In the genomic region with DNA sequence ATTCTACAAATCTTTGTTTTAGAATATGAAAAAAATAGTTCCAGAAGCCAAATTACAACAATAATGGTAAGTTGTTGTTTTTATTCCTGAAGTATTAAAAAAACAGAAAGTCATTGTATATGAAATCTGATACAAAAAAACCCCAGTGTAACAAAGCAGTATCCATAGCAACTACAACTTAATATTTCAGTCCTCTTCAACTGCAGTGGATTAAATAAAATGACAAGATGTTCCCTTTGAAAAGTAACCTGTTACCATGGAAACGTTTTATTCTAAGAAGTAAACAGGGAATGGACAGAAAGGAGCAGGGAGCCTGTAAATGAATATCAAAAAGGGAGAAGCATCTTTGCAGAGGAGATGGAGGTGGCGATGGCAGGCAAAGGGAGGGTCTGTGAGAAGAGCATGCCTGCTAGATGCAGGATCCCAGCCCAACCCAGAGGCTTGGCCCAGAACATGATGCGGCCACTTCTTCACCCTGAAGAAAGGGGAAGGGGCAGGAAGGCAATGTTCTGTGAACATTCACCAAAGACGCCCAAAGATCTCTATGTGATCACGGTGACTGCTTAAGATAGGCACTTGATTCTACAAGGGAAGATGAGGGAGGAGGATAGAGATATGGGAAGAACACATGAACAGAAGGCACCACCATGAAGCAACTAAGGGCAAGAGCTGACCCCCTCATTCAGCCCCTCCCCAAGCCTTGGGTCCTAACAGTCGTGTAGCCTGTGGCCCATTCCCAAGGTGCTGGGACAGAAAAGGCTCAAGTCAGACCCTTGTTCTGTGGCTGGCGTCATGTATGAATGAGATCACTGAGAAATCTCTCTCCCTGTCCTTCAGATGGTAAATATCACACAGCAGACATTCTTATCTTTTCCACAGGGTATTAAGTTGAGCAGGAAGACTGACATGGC, we compare ENCODE assay signal across 9 cellular contexts.
A peak's percentile ranks its signal among the peaks of the same experiment; 100 is the strongest.
DNase-seq lines count a peak whose midpoint lies in the region; ATAC-seq and TF ChIP-seq lines count a peak whose summit lies in the region.
"Had no signal": no experiment of that assay in that cellular context is flagged by ENCODE, and none has a peak within 500 bp of the region (broad histone marks: within the 10 kb centered on the region; RNA-seq: fewer than 3 reads in every experiment).

No MANE protein-coding gene starts in this region.

- H3K4me3 Mint-ChIP-seq in WTC11 = no peak overlapping the region
- H3K4me3 Mint-ChIP-seq: stimulated activated effector memory CD8-positive, alpha-beta T cell treated with anti-CD3 and anti-CD28 coated beads, Interleukin-12 subunit alpha, Interleukin-12 subunit beta, amount 100 ng/mL, for 72 hours had no signal

- H3K9me3 ChIP-seq in skeletal muscle tissue (ENCODE audit: control insufficient read depth in 3 of 3, low read length in 3 of 3) = no peaks in the 10 kb centered on the region

- H3K9me3 Mint-ChIP-seq in WTC11 = no peaks in the 10 kb centered on the region
- H3K9me3 Mint-ChIP-seq: stimulated activated effector memory CD8-positive, alpha-beta T cell treated with anti-CD3 and anti-CD28 coated beads, Interleukin-12 subunit alpha, Interleukin-12 subunit beta, amount 100 ng/mL, for 72 hours had no signal

- peak overlapping the region; percentile 13 for H3K27ac ChIP-seq in skeletal muscle tissue (ENCODE audit: low read depth, low read length)

- DNase-seq in LHCN-M2 (ENCODE audit: low read depth) (peak; percentile 85), WTC11 (ENCODE audit: low spot score) (no peak), left cardiac atrium (no peak), hepatic stellate cell (ENCODE audit: low spot score) (no peak), left colon (no peak)
- no peak for DNase-seq in stimulated activated CD4-positive, alpha-beta T cell treated with anti-CD3 and anti-CD28 coated beads, Interleukin-15, amount 100 ng/mL, for 24 hours

- no peak for TF ChIP-seq CTCF in WTC11 (IDR thresholded peaks at IDR 0.05)

- intact Hi-C loops in left cardiac atrium (cut with DNase I) = no loop called here
- intact Hi-C loops in left colon (cut with DNase I, micrococcal nuclease) = no loop called here

- POLR2A ChIA-PET in WTC11 (lab: Charles Lee) = no interaction called here

- peak; percentile 69 for ATAC-seq in WTC11
- ATAC-seq in left cardiac atrium = peak; percentile 12 to 55
- no peak for ATAC-seq in left colon
- no peak for ATAC-seq in HG03378 (IDR thresholded peaks at IDR 0.05; ENCODE audit: unreplicated experiment)
- ATAC-seq: stimulated activated effector memory CD8-positive, alpha-beta T cell treated with anti-CD3 and anti-CD28 coated beads, Interleukin-12 subunit alpha, Interleukin-12 subunit beta, amount 100 ng/mL, for 72 hours had no signal

- H3K27me3 ChIP-seq in skeletal muscle tissue (ENCODE audit: control insufficient read depth in 3 of 3, insufficient read depth in 3 of 3, low read length in 3 of 3) = no peaks in the 10 kb centered on the region

- H3K4me1 ChIP-seq in skeletal muscle tissue (ENCODE audit: control insufficient read depth in 3 of 3, insufficient read depth in 3 of 3, low read length in 3 of 3) = peaks cover 13 to 26% (median 14%) of the 10 kb centered on the region in 3 donors

- CTCF ChIA-PET in WTC11 (lab: Charles Lee) = interaction anchor here (0.6 to 1.8 kb wide), 2 partner anchors 331 to 1695 kb away, joined by 4 read pairs; no protein-coding TSS in a partner anchor

- peaks cover 38% of the 10 kb centered on the region for H3K4me1 Mint-ChIP-seq in WTC11

- H3K36me3 Mint-ChIP-seq in WTC11 = peaks cover 5% of the 10 kb centered on the region; the same call in 1 of the 2 replicates

- H3K27me3 Mint-ChIP-seq in WTC11 (ENCODE audit: low read depth) = no peaks in the 10 kb centered on the region

- H3K9ac ChIP-seq in skeletal muscle tissue (ENCODE audit: low read depth in 1 of 3, low read length in 3 of 3) = no peak overlapping the region

- no peak overlapping the region for H3K4me3 ChIP-seq in skeletal muscle tissue (ENCODE audit: low read length in 3 of 3)

- no peaks in the 10 kb centered on the region for H3K36me3 ChIP-seq in skeletal muscle tissue (ENCODE audit: control insufficient read depth in 3 of 3, insufficient read depth in 3 of 3, low read length in 3 of 3)

- peak overlapping the region; percentile 90 for H3K27ac Mint-ChIP-seq in WTC11

TF ChIP-seq in WTC11, 78 proteins besides CTCF, POLR2A, EP300 and RAD21:
- TF ChIP-seq MXD4 (CRISPR knock-in tag; IDR thresholded peaks at IDR 0.05; ENCODE audit: borderline replicate concordance) (no peak), NR1H2 (CRISPR knock-in tag; IDR thresholded peaks at IDR 0.05) (no peak), ZNF396 (CRISPR knock-in tag; IDR thresholded peaks at IDR 0.05; ENCODE audit: borderline replicate concordance) (no peak), JUN (CRISPR knock-in tag; IDR thresholded peaks at IDR 0.05) (no peak), ZBTB21 (CRISPR knock-in tag; IDR thresholded peaks at IDR 0.05; ENCODE audit: borderline replicate concordance) (no peak), RELA (CRISPR knock-in tag; IDR thresholded peaks at IDR 0.05; ENCODE audit: borderline replicate concordance) (no peak)
- TF ChIP-seq, protein P1, sequence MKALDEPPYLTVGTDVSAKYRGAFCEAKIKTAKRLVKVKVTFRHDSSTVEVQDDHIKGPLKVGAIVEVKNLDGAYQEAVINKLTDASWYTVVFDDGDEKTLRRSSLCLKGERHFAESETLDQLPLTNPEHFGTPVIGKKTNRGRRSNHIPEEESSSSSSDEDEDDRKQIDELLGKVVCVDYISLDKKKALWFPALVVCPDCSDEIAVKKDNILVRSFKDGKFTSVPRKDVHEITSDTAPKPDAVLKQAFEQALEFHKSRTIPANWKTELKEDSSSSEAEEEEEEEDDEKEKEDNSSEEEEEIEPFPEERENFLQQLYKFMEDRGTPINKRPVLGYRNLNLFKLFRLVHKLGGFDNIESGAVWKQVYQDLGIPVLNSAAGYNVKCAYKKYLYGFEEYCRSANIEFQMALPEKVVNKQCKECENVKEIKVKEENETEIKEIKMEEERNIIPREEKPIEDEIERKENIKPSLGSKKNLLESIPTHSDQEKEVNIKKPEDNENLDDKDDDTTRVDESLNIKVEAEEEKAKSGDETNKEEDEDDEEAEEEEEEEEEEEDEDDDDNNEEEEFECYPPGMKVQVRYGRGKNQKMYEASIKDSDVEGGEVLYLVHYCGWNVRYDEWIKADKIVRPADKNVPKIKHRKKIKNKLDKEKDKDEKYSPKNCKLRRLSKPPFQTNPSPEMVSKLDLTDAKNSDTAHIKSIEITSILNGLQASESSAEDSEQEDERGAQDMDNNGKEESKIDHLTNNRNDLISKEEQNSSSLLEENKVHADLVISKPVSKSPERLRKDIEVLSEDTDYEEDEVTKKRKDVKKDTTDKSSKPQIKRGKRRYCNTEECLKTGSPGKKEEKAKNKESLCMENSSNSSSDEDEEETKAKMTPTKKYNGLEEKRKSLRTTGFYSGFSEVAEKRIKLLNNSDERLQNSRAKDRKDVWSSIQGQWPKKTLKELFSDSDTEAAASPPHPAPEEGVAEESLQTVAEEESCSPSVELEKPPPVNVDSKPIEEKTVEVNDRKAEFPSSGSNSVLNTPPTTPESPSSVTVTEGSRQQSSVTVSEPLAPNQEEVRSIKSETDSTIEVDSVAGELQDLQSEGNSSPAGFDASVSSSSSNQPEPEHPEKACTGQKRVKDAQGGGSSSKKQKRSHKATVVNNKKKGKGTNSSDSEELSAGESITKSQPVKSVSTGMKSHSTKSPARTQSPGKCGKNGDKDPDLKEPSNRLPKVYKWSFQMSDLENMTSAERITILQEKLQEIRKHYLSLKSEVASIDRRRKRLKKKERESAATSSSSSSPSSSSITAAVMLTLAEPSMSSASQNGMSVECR (CRISPR knock-in tag; IDR thresholded peaks at IDR 0.05; ENCODE audit: borderline replicate concordance) = no peak
- TF ChIP-seq, protein P2, sequence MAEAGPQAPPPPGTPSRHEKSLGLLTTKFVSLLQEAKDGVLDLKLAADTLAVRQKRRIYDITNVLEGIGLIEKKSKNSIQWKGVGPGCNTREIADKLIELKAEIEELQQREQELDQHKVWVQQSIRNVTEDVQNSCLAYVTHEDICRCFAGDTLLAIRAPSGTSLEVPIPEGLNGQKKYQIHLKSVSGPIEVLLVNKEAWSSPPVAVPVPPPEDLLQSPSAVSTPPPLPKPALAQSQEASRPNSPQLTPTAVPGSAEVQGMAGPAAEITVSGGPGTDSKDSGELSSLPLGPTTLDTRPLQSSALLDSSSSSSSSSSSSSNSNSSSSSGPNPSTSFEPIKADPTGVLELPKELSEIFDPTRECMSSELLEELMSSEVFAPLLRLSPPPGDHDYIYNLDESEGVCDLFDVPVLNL (CRISPR knock-in tag; IDR thresholded peaks at IDR 0.05; ENCODE audit: borderline replicate concordance, low read depth) = no peak
- TF ChIP-seq, protein P3, sequence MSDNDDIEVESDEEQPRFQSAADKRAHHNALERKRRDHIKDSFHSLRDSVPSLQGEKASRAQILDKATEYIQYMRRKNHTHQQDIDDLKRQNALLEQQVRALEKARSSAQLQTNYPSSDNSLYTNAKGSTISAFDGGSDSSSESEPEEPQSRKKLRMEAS (CRISPR knock-in tag; IDR thresholded peaks at IDR 0.05) = no peak
- TF ChIP-seq, protein P4, sequence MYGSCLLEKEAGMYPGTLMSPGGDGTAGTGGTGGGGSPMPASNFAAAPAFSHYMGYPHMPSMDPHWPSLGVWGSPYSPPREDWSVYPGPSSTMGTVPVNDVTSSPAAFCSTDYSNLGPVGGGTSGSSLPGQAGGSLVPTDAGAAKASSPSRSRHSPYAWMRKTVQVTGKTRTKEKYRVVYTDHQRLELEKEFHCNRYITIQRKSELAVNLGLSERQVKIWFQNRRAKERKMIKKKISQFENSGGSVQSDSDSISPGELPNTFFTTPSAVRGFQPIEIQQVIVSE (CRISPR knock-in tag; IDR thresholded peaks at IDR 0.05; ENCODE audit: borderline replicate concordance) = no peak
TF ChIP-seq in WTC11: peak in this region for 0.

Comparison
In these comparisons a context has a peak if more than half of its experiments do, and no peak if none do; other contexts are left out.
1. ATAC-seq: peak in WTC11 (single experiment) and left cardiac atrium (2 of 2); none in left colon (single experiment) and HG03378 (single experiment).